Comparison of ENCODE assay signal across 10 cellular contexts in genomic region chr16:30416624-30417298, GRCh38. TPM values are rescaled to one million over a fixed set of nuclear protein-coding genes. Genes with fewer than 3 reads are reported as not detected.
DNase-seq lines count a peak whose midpoint lies in the region; ATAC-seq, FAIRE-seq and TF ChIP-seq lines count a peak whose summit lies in the region.
"Had no signal": no experiment of that assay in that cellular context is flagged by ENCODE, and none has a peak within 500 bp of the region (broad histone marks: within the 10 kb centered on the region; RNA-seq: fewer than 3 reads in every experiment).

No MANE protein-coding gene starts in this region.

- no peaks in the 10 kb centered on the region for H3K9me3 Mint-ChIP-seq in central memory CD8-positive, alpha-beta T cell

- H3K27me3 ChIP-seq in A673 (replicated peaks; ENCODE audit: insufficient read depth, low read depth, low read length, poor library complexity) (no peaks in the 10 kb centered on the region), muscle layer of duodenum (ENCODE audit: low read depth, low read length) (no peaks in the 10 kb centered on the region)

- no TSS peak for BruUV-seq in A673 (replicated peaks; lab: Mats Ljungman, UMichigan)

- FAIRE-seq in frontal cortex (lab: Jason Lieb, UNC): no peak

- peak overlapping the region; percentile 72 for H3K4me3 Mint-ChIP-seq in central memory CD8-positive, alpha-beta T cell

- TF ChIP-seq CTCF in A673 (conservative IDR thresholded peaks at IDR 0.05; ENCODE audit: low read depth, low read length) (no peak), HEK293 (tag by site-specific recombination; IDR thresholded peaks at IDR 0.05) (no peak)

- CTCF ChIA-PET in A673 (lab: Charles Lee): interaction anchor here (0.7 to 1.4 kb wide), 2 partner anchors 9 to 199 kb away, joined by 6 to 12 read pairs; no protein-coding TSS in a partner anchor
- CTCF ChIA-PET in HEK293 (lab: Yijun Ruan, JAX): interaction anchor here (0.6 to 2.0 kb wide), 3 partner anchors 14 to 427 kb away, joined by 3 to 11 read pairs (median 5); partner anchors contain the start of genes DCTPP1 and ZNF48

- H3K36me3 Mint-ChIP-seq in central memory CD8-positive, alpha-beta T cell (ENCODE audit: insufficient read depth): peaks cover 10% of the 10 kb centered on the region

- H3K4me1 Mint-ChIP-seq in central memory CD8-positive, alpha-beta T cell: peaks cover 32% of the 10 kb centered on the region

- no peaks in the 10 kb centered on the region for H3K9me3 ChIP-seq in A673 (ENCODE audit: low read depth, low read length, poor library complexity, severe bottlenecking)
- H3K9me3 ChIP-seq in HEK293 (ENCODE audit: control insufficient read depth, insufficient read depth, low read depth, low read length): no peaks in the 10 kb centered on the region
- H3K9me3 ChIP-seq in muscle layer of duodenum (ENCODE audit: control insufficient read depth in 1 of 2, low read length in 2 of 2): no peaks in the 10 kb centered on the region

- ATAC-seq in central memory CD8-positive, alpha-beta T cell (replicated peaks; ENCODE audit: extremely low read depth, poor library complexity, severe bottlenecking): no peak
- ATAC-seq in GM19328 (IDR thresholded peaks at IDR 0.05; ENCODE audit: unreplicated experiment): no peak

- H3K4me3 ChIP-seq in A673 (ENCODE audit: low read depth, low read length, poor library complexity, severe bottlenecking) (peak overlapping the region; percentile 53), HEK293 (ENCODE audit: low read depth, low read length) (no peak overlapping the region), muscle layer of duodenum (ENCODE audit: low read depth in 1 of 2, low read length in 2 of 2) (peak overlapping the region; percentile 37 to 77)

- no peaks in the 10 kb centered on the region for H3K27me3 Mint-ChIP-seq in central memory CD8-positive, alpha-beta T cell

- peaks cover 26% of the 10 kb centered on the region for H3K36me3 ChIP-seq in A673 (ENCODE audit: insufficient read depth, low read length, poor library complexity, severe bottlenecking)
- H3K36me3 ChIP-seq in HEK293 (ENCODE audit: control insufficient read depth in 2 of 2, insufficient read depth in 1 of 2, low read length in 2 of 2): peaks cover 42 to 84% of the 10 kb centered on the region in 2 experiments; a peak in 2 of 3 replicates
- H3K36me3 ChIP-seq in muscle layer of duodenum (ENCODE audit: control insufficient read depth in 1 of 2, insufficient read depth in 2 of 2, low read length in 2 of 2): peaks cover 2 to 14% of the 10 kb centered on the region in 2 donors

- H3K4me1 ChIP-seq in A673 (ENCODE audit: insufficient read depth, low read length, poor library complexity, severe bottlenecking): peaks cover 4% of the 10 kb centered on the region
- peaks cover 12% of the 10 kb centered on the region for H3K4me1 ChIP-seq in HEK293 (ENCODE audit: control insufficient read depth, insufficient read depth, low read length)
- H3K4me1 ChIP-seq in muscle layer of duodenum (ENCODE audit: control insufficient read depth in 1 of 2, insufficient read depth in 2 of 2, low read length in 2 of 2): peaks cover 0 to 5% of the 10 kb centered on the region in 2 donors

- DNase-seq in A673 (ENCODE audit: low spot score) (no peak), cerebellar nuclear complex (lab: John Stamatoyannopoulos, UW) (no peak), NCI-H2196 treated with DMSO at 0.1 percent for 48 hours (lab: John Stamatoyannopoulos, UW; ENCODE audit: unreplicated experiment) (no peak), frontal cortex (ENCODE audit: low spot score in 2 of 2) (no peak)
- DNase-seq in central memory CD8-positive, alpha-beta T cell (ENCODE audit: low spot score in 2 of 2): no peak
- DNase-seq: activated effector memory CD4-positive, alpha-beta T cell treated with Interleukin-2 at 50 U/mL for 16 hours; GF-D8 had no signal

- peak overlapping the region; percentile 70 for H3K27ac Mint-ChIP-seq in central memory CD8-positive, alpha-beta T cell (ENCODE audit: low read depth)

- H3K27ac ChIP-seq in A673 (ENCODE audit: low read depth, low read length, poor library complexity, severe bottlenecking) (no peak overlapping the region), HEK293 (ENCODE audit: extremely low read depth, low read depth, low read length) (no peak overlapping the region), muscle layer of duodenum (ENCODE audit: low read length) (no peak overlapping the region)

- intact Hi-C loops in A673 (cut with micrococcal nuclease; ENCODE audit: unreplicated experiment): no loop called here

- POLR2A ChIA-PET in A673 (lab: Charles Lee; ENCODE audit: low non-redundant PET) (no interaction called here), HEK293 (lab: Yijun Ruan, JAX) (interaction anchor here (0.6 to 2.8 kb wide), 9 partner anchors 9 to 311 kb away, joined by 4 to 64 read pairs (median 9); partner anchors contain the start of genes DCTPP1, TBC1D10B, ZNF688 and ZNF771)

TF ChIP-seq in HEK293, 187 proteins besides CTCF, POLR2A, EP300 and RAD21 (continues in another document):
- TF ChIP-seq ZNF214 (tag by site-specific recombination; IDR thresholded peaks at IDR 0.05; ENCODE audit: borderline replicate concordance): no peak
- no peak for TF ChIP-seq ZNF324 (tag by site-specific recombination; IDR thresholded peaks at IDR 0.05)
- TF ChIP-seq ZNF621 (tag by site-specific recombination; IDR thresholded peaks at IDR 0.05): no peak
- peak; percentile 69; the same call in 1 of the 2 replicates for TF ChIP-seq MYNN (tag by site-specific recombination; IDR thresholded peaks at IDR 0.05; ENCODE audit: borderline replicate concordance)
- TF ChIP-seq HOXD13 (CRISPR knock-in tag; IDR thresholded peaks at IDR 0.05; ENCODE audit: borderline replicate concordance): no peak
- no peak for TF ChIP-seq ZNF623 (tag by site-specific recombination; IDR thresholded peaks at IDR 0.05)
- no peak for TF ChIP-seq ZNF513 (tag by site-specific recombination; IDR thresholded peaks at IDR 0.05)
- no peak for TF ChIP-seq PRDM6 (tag by site-specific recombination; IDR thresholded peaks at IDR 0.05)
- 0 out of 2 replicates have a peak, but pooled peaks have one; percentile 50 for TF ChIP-seq ZNF362 (tag by site-specific recombination; IDR thresholded peaks at IDR 0.05)
- TF ChIP-seq AEBP2 (tag by site-specific recombination; IDR thresholded peaks at IDR 0.05; ENCODE audit: borderline replicate concordance): no peak
- no peak for TF ChIP-seq SP7 (tag by site-specific recombination; IDR thresholded peaks at IDR 0.05)
- no peak for TF ChIP-seq ZNF302 (tag by site-specific recombination; IDR thresholded peaks at IDR 0.05; ENCODE audit: low read depth)
- TF ChIP-seq ZNF555 (tag by site-specific recombination; conservative IDR thresholded peaks at IDR 0.05): no peak

RNA-seq across cellular contexts. Expression of gene ZNF771, which starts 9.4 kb away (rescaled TPM):
- 21.9 and 22.2 TPM in 2 replicates for total RNA-seq in A673 (2021)
- total RNA-seq in frontal cortex: 9.0 TPM

RNA-seq across cellular contexts. Expression of gene DCTPP1, which starts 13.1 kb away (rescaled TPM):
- 92.5 and 111 TPM in 2 replicates for total RNA-seq in A673 (2021)
- 28.9 TPM for total RNA-seq in frontal cortex

RNA-seq across cellular contexts. Expression of gene ZNF48, which starts 21.5 kb away (rescaled TPM):
- total RNA-seq in A673 (2021): 21.6 and 22.0 TPM in 2 replicates
- total RNA-seq in frontal cortex: 39.9 TPM

RNA-seq across cellular contexts. Expression of gene SEPHS2, which starts 28.9 kb away (rescaled TPM):
- total RNA-seq in A673 (2021) (54.2 and 55.2 TPM in 2 replicates), frontal cortex (12.6 TPM)

RNA-seq across cellular contexts. Expression of gene SEPTIN1, which starts 34.4 kb away (rescaled TPM):
- total RNA-seq in A673 (2021): 0.86 and 1.3 TPM in 2 replicates
- not detected for total RNA-seq in frontal cortex
